Comparison of ENCODE assay signal across 18 cellular contexts in genomic region chr15:67917636-67918035, GRCh38.
A peak's percentile ranks its signal among the peaks of the same experiment; 100 is the strongest.
DNase-seq lines count a peak whose midpoint lies in the region; ATAC-seq, FAIRE-seq and TF ChIP-seq lines count a peak whose summit lies in the region.
"Had no signal": no experiment of that assay in that cellular context is flagged by ENCODE, and none has a peak within 500 bp of the region (broad histone marks: within the 10 kb centered on the region; RNA-seq: fewer than 3 reads in every experiment).

No MANE protein-coding gene starts in this region.

- no peaks in the 10 kb centered on the region for H3K27me3 ChIP-seq in sigmoid colon
- H3K27me3 ChIP-seq: brain microvascular endothelial cell, foreskin keratinocyte, Peyer's patch had no signal

- TF ChIP-seq CTCF in A549 (IDR thresholded peaks at IDR 0.05) (no peak), VCaP (conservative IDR thresholded peaks at IDR 0.05) (no peak), sigmoid colon (IDR thresholded peaks at IDR 0.05) (no peak)

- 91% methylated on average over 1 of the region's 1 CpG for WGBS in A549 (ENCODE audit: missing lambda C conversion rate)
- 94 to 95% methylated on average over 1 of the region's 1 CpG for WGBS in sigmoid colon, 2 donors

- H3K9me3 ChIP-seq in A549 (peaks cover 5% of the 10 kb centered on the region; the same call in 1 of the 3 replicates), sigmoid colon (no peaks in the 10 kb centered on the region)
- H3K9me3 ChIP-seq: Peyer's patch had no signal

- no peaks in the 10 kb centered on the region for H3K36me3 ChIP-seq in sigmoid colon
- H3K36me3 ChIP-seq: brain microvascular endothelial cell, Peyer's patch had no signal

- H3K4me1 ChIP-seq in A549 = peaks cover 45% of the 10 kb centered on the region
- H3K4me1 ChIP-seq in sigmoid colon = peaks cover 0 to 54% (median 40%) of the 10 kb centered on the region in 4 donors
- H3K4me1 ChIP-seq: foreskin keratinocyte had no signal

- TF ChIP-seq RAD21 in A549 (conservative IDR thresholded peaks at IDR 0.05 in 1 of 2, IDR thresholded peaks at IDR 0.05 in 1 of 2) = no peak

- no peak for DNase-seq in A549 (ENCODE audit: low read depth in 1 of 2, low spot score in 1 of 2)
- DNase-seq in sigmoid colon = no peak
- DNase-seq in DMS 273 (lab: John Stamatoyannopoulos, UW; ENCODE audit: unreplicated experiment) = no peak
- DNase-seq in DMS79 (lab: John Stamatoyannopoulos, UW) = no peak
- DNase-seq: activated naive CD8-positive, alpha-beta T cell treated with anti-CD3 and anti-CD28 coated beads for 36 hours; brain microvascular endothelial cell; CD4-positive, alpha-beta memory T cell; dermis blood vessel endothelial cell; foreskin keratinocyte; NCI-H1930; Peyer's patch; stimulated activated CD4-positive, alpha-beta T cell treated with anti-CD3 and anti-CD28 coated beads, Interleukin-2, amount 100 ng/mL, for 48 hours; T1000 had no signal

- CTCF ChIA-PET in A549 (lab: Yijun Ruan, JAX) = interaction anchor here (0.8 to 5.0 kb wide), 7 partner anchors 10 to 60 kb away, joined by 3 to 55 read pairs (median 3); no protein-coding TSS in a partner anchor

- POLR2A ChIA-PET in A549 (lab: Yijun Ruan, JAX) = interaction anchor here (0.5 to 3.7 kb wide), 2 partner anchors 136 to 137 kb away, joined by 3 to 29 read pairs; partner anchors contain the start of gene PIAS1

- TF ChIP-seq EP300 in A549 (IDR thresholded peaks at IDR 0.05) = no peak
- TF ChIP-seq EP300 in sigmoid colon (IDR thresholded peaks at IDR 0.05) = no peak

- peak overlapping the region; percentile 76 for H3K4me2 ChIP-seq in A549

- FAIRE-seq in A549 (lab: Jason Lieb, UNC) (no peak), islet of Langerhans (lab: Jason Lieb, UNC) (peak; percentile 17)

- TF ChIP-seq POLR2A in A549 (IDR thresholded peaks at IDR 0.05; ENCODE audit: low read length) = no peak
- TF ChIP-seq POLR2A in sigmoid colon (IDR thresholded peaks at IDR 0.05) = no peak

- H3K4me3 ChIP-seq in A549 (no peak overlapping the region), sigmoid colon (no peak overlapping the region)
- H3K4me3 ChIP-seq: Peyer's patch, SK-N-MC had no signal

- no peak for ATAC-seq in A549
- no peak for ATAC-seq in HG03565 (IDR thresholded peaks at IDR 0.05; ENCODE audit: unreplicated experiment)
- ATAC-seq in HG02938 (IDR thresholded peaks at IDR 0.05; ENCODE audit: unreplicated experiment) = no peak
- ATAC-seq: foreskin keratinocyte had no signal

- H3K27ac ChIP-seq in A549 (peak overlapping the region; percentile 86 to 88), VCaP (peak overlapping the region; percentile 99), sigmoid colon (peak overlapping the region; percentile 87 to 91 (median 88))
- H3K27ac ChIP-seq: brain microvascular endothelial cell, foreskin keratinocyte, SK-N-MC had no signal

- intact Hi-C loops in sigmoid colon (cut with DNase I) = loop anchor here (5.0 kb wide), 4 partner anchors 50 to 235 kb away; no protein-coding TSS in a partner anchor

TF ChIP-seq in A549, 52 proteins besides CTCF, POLR2A, EP300 and RAD21:
- TF ChIP-seq BCL3 (IDR thresholded peaks at IDR 0.05) = no peak
- no peak for TF ChIP-seq E2F6 (IDR thresholded peaks at IDR 0.05; ENCODE audit: borderline replicate concordance, low read depth)
